ENCODE assay signal across 8 cellular contexts in genomic region chr19:7917292-7918061, GRCh38.
DNase-seq lines count a peak whose midpoint lies in the region; ATAC-seq and TF ChIP-seq lines count a peak whose summit lies in the region.

No MANE protein-coding gene starts in this region.

- DNase-seq in AG20443 (ENCODE audit: low spot score) (peak; percentile 76), astrocyte of the hippocampus (ENCODE audit: low read depth, low spot score) (peak; percentile 82), GOT3 (lab: John Stamatoyannopoulos, UW) (no peak)
- peak; percentile 74 for DNase-seq in stimulated activated CD4-positive, alpha-beta T cell treated with anti-CD3 and anti-CD28 coated beads, Interleukin-15, amount 100 ng/mL, for 24 hours

- peaks cover 8% of the 10 kb centered on the region for H3K36me3 Mint-ChIP-seq in T-helper 1 cell treated with Interleukin-12 subunit alpha and Interleukin-12 subunit beta and Interleukin-4 antibody, amounts not matched to agents 30 μg/mL and 1 μg/mL, for 36 hours (ENCODE audit: low read depth)

- CTCF ChIA-PET in HEK293 (lab: Yijun Ruan, JAX), result interaction anchor here (0.5 to 2.5 kb wide), 13 partner anchors 9 to 1847 kb away, joined by 3 to 21 read pairs (median 3); partner anchors contain the start of genes CTXN1 and TIMM44

- no peaks in the 10 kb centered on the region for H3K9me3 ChIP-seq in HEK293 (ENCODE audit: control insufficient read depth, insufficient read depth, low read depth, low read length)
- no peaks in the 10 kb centered on the region for H3K9me3 ChIP-seq in iPS-15b (ENCODE audit: control insufficient read depth, insufficient read depth, low read length)

- no peak overlapping the region; the same call in 1 of the 2 replicates for H3K27ac ChIP-seq in HEK293 (ENCODE audit: extremely low read depth, low read depth, low read length)

- H3K4me1 Mint-ChIP-seq in T-helper 1 cell treated with Interleukin-12 subunit alpha and Interleukin-12 subunit beta and Interleukin-4 antibody, amounts not matched to agents 30 μg/mL and 1 μg/mL, for 36 hours (ENCODE audit: low read depth), result peaks cover 28% of the 10 kb centered on the region

- ATAC-seq in GM19324 (IDR thresholded peaks at IDR 0.05; ENCODE audit: low FRiP score, unreplicated experiment), result no peak

- peaks cover 29% of the 10 kb centered on the region for H3K27me3 Mint-ChIP-seq in T-helper 1 cell treated with Interleukin-12 subunit alpha and Interleukin-12 subunit beta and Interleukin-4 antibody, amounts not matched to agents 30 μg/mL and 1 μg/mL, for 36 hours (ENCODE audit: low read depth)

- no peaks in the 10 kb centered on the region for H3K9me3 Mint-ChIP-seq in T-helper 1 cell treated with Interleukin-12 subunit alpha and Interleukin-12 subunit beta and Interleukin-4 antibody, amounts not matched to agents 30 μg/mL and 1 μg/mL, for 36 hours

- H3K27me3 ChIP-seq in iPS-15b (ENCODE audit: control insufficient read depth, insufficient read depth, low read length), result peaks cover 30% of the 10 kb centered on the region

- peak overlapping the region; percentile 81 for H3K4me3 Mint-ChIP-seq in T-helper 1 cell treated with Interleukin-12 subunit alpha and Interleukin-12 subunit beta and Interleukin-4 antibody, amounts not matched to agents 30 μg/mL and 1 μg/mL, for 36 hours

- peak overlapping the region; percentile 65 for H3K27ac Mint-ChIP-seq in T-helper 1 cell treated with Interleukin-12 subunit alpha and Interleukin-12 subunit beta and Interleukin-4 antibody, amounts not matched to agents 30 μg/mL and 1 μg/mL, for 36 hours

- H3K4me1 ChIP-seq in HEK293 (ENCODE audit: control insufficient read depth, insufficient read depth, low read length) (peaks cover 3% of the 10 kb centered on the region; the same call in 1 of the 2 replicates), iPS-15b (ENCODE audit: control insufficient read depth, insufficient read depth, low read length) (peaks cover 4% of the 10 kb centered on the region)

- H3K4me3 ChIP-seq in HEK293 (ENCODE audit: low read depth, low read length), result 0 out of 2 replicates have a peak overlapping the region, but pooled peaks have one; percentile 4
- H3K4me3 ChIP-seq in iPS-15b (ENCODE audit: low read depth, low read length), result peak overlapping the region; percentile 67

- H3K36me3 ChIP-seq in HEK293 (ENCODE audit: control insufficient read depth in 2 of 2, insufficient read depth in 1 of 2, low read length in 2 of 2) (peaks cover 0 to 10% of the 10 kb centered on the region in 2 experiments; a peak in 2 of 3 replicates), iPS-15b (ENCODE audit: control insufficient read depth, insufficient read depth, low read length) (no peaks in the 10 kb centered on the region)

- peak overlapping the region; percentile 54 for H3K9ac ChIP-seq in iPS-15b (ENCODE audit: low read depth, low read length)

- TF ChIP-seq CTCF in HEK293 (tag by site-specific recombination; IDR thresholded peaks at IDR 0.05), result peak; percentile 78

- POLR2A ChIA-PET in HEK293 (lab: Yijun Ruan, JAX), result interaction anchor here (0.6 to 2.2 kb wide), 7 partner anchors 9 to 518 kb away, joined by 3 to 9 read pairs (median 5); partner anchors contain the start of genes ELAVL1, MAP2K7 and TIMM44

TF ChIP-seq in HEK293, 187 proteins besides CTCF, POLR2A, EP300 and RAD21 (continues in another document):
- no peak for TF ChIP-seq ZNF221 (tag by site-specific recombination; IDR thresholded peaks at IDR 0.05; ENCODE audit: borderline replicate concordance)
- TF ChIP-seq ZBTB8A (tag by site-specific recombination; IDR thresholded peaks at IDR 0.05), result no peak; the same call in 1 of the 2 replicates
- no peak for TF ChIP-seq MYNN (tag by site-specific recombination; IDR thresholded peaks at IDR 0.05; ENCODE audit: borderline replicate concordance)
- TF ChIP-seq ZNF768 (tag by site-specific recombination; IDR thresholded peaks at IDR 0.05), result no peak
- TF ChIP-seq ZNF792 (tag by site-specific recombination; IDR thresholded peaks at IDR 0.05), result no peak
- peak; percentile 12; the same call in 1 of the 2 replicates for TF ChIP-seq ZNF449 (tag by site-specific recombination; IDR thresholded peaks at IDR 0.05)
- no peak for TF ChIP-seq ZNF324 (tag by site-specific recombination; IDR thresholded peaks at IDR 0.05)
- peak; percentile 79 for TF ChIP-seq ZBTB26 (tag by site-specific recombination; optimal IDR thresholded peaks at IDR 0.05)
- no peak for TF ChIP-seq ZNF157 (tag by site-specific recombination; IDR thresholded peaks at IDR 0.05)
- TF ChIP-seq REST (tag by site-specific recombination; IDR thresholded peaks at IDR 0.05), result no peak
- no peak for TF ChIP-seq ZNF664 (tag by site-specific recombination; IDR thresholded peaks at IDR 0.05)
- TF ChIP-seq ZNF280C (tag by site-specific recombination; IDR thresholded peaks at IDR 0.05), result no peak
- TF ChIP-seq ZNF341 (tag by site-specific recombination; IDR thresholded peaks at IDR 0.05; ENCODE audit: low read depth), result no peak
- TF ChIP-seq ZNF514 (tag by site-specific recombination; IDR thresholded peaks at IDR 0.05), result no peak
- no peak for TF ChIP-seq GFI1B (tag by site-specific recombination; IDR thresholded peaks at IDR 0.05)
